ENCODE assay signal across 1 cellular context in the genomic region with DNA sequence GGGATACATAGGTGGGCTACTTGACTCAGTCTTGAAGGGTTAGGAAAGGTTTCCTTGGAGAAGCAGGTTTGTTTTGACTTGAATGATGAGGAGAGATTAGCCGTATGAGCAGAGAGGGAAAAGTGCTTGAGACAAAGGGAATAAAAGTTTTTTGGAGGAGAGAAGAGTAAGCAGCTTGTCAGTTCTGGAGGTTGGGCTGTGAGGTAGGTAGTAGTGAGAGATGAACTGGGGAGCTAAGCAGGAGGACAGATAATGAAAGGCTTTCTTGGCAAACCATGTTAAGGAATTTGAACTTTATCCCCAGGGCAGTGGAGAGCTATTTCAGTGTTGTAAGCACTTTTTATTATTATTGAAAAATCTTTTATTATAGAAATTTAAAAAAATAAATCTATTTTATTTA.
TF ChIP-seq lines count a peak whose summit lies in the region.

No MANE protein-coding gene starts in this region.

TF ChIP-seq in GM23338, 12 proteins besides CTCF, POLR2A, EP300 and RAD21:
- TF ChIP-seq, protein P1, sequence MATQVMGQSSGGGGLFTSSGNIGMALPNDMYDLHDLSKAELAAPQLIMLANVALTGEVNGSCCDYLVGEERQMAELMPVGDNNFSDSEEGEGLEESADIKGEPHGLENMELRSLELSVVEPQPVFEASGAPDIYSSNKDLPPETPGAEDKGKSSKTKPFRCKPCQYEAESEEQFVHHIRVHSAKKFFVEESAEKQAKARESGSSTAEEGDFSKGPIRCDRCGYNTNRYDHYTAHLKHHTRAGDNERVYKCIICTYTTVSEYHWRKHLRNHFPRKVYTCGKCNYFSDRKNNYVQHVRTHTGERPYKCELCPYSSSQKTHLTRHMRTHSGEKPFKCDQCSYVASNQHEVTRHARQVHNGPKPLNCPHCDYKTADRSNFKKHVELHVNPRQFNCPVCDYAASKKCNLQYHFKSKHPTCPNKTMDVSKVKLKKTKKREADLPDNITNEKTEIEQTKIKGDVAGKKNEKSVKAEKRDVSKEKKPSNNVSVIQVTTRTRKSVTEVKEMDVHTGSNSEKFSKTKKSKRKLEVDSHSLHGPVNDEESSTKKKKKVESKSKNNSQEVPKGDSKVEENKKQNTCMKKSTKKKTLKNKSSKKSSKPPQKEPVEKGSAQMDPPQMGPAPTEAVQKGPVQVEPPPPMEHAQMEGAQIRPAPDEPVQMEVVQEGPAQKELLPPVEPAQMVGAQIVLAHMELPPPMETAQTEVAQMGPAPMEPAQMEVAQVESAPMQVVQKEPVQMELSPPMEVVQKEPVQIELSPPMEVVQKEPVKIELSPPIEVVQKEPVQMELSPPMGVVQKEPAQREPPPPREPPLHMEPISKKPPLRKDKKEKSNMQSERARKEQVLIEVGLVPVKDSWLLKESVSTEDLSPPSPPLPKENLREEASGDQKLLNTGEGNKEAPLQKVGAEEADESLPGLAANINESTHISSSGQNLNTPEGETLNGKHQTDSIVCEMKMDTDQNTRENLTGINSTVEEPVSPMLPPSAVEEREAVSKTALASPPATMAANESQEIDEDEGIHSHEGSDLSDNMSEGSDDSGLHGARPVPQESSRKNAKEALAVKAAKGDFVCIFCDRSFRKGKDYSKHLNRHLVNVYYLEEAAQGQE (IDR thresholded peaks at IDR 0.05; ENCODE audit: unreplicated experiment) = no peak
- TF ChIP-seq POLR2AphosphoS5 (IDR thresholded peaks at IDR 0.05; ENCODE audit: low read depth) = no peak
- no peak for TF ChIP-seq EZH2phosphoT487 (IDR thresholded peaks at IDR 0.05; ENCODE audit: unreplicated experiment)
- no peak for TF ChIP-seq ZNF331 (CRISPR knock-in tag; IDR thresholded peaks at IDR 0.05; ENCODE audit: low read depth)
- no peak for TF ChIP-seq ZNF114 (CRISPR knock-in tag; IDR thresholded peaks at IDR 0.05)
- no peak for TF ChIP-seq NANOG (IDR thresholded peaks at IDR 0.05; ENCODE audit: borderline replicate concordance)
- TF ChIP-seq STAT1 (IDR thresholded peaks at IDR 0.05; ENCODE audit: unreplicated experiment) = no peak
- TF ChIP-seq CREB1 (CRISPR knock-in tag; IDR thresholded peaks at IDR 0.05; ENCODE audit: low read depth) = no peak
- no peak for TF ChIP-seq EZH2 (IDR thresholded peaks at IDR 0.05; ENCODE audit: low read depth, unreplicated experiment)
- TF ChIP-seq ZNF462 (CRISPR knock-in tag; IDR thresholded peaks at IDR 0.05) = no peak
- TF ChIP-seq JUNB (IDR thresholded peaks at IDR 0.05; ENCODE audit: unreplicated experiment) = no peak
- TF ChIP-seq, protein P2, sequence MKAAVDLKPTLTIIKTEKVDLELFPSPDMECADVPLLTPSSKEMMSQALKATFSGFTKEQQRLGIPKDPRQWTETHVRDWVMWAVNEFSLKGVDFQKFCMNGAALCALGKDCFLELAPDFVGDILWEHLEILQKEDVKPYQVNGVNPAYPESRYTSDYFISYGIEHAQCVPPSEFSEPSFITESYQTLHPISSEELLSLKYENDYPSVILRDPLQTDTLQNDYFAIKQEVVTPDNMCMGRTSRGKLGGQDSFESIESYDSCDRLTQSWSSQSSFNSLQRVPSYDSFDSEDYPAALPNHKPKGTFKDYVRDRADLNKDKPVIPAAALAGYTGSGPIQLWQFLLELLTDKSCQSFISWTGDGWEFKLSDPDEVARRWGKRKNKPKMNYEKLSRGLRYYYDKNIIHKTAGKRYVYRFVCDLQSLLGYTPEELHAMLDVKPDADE (IDR thresholded peaks at IDR 0.05) = no peak
